In the genomic region with DNA sequence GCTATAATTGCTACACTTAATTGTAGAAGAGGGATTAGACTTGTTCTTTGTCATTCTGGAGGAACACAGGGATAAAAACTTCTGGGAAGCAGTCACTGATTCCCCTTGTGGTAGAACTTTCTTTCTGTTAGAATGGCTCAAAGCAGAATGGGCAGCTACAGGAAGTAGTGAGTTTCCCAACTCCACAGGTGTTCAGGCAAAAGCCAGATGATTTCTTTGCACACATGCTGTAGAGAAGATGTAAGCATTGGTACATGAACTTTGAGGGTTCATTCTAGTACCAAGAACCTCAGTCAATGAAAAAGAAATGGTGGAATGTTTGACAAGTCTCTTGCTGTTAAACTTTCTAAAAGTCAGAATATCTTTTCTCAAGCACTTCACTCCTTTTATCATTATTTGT, we compare ENCODE assay signal across 19 cellular contexts. TPM values are rescaled to one million over a fixed set of nuclear protein-coding genes. Genes with fewer than 3 reads are reported as not detected.
DNase-seq lines count a peak whose midpoint lies in the region; ATAC-seq and TF ChIP-seq lines count a peak whose summit lies in the region.
"Had no signal": no experiment of that assay in that cellular context is flagged by ENCODE, and none has a peak within 500 bp of the region (broad histone marks: within the 10 kb centered on the region; RNA-seq: fewer than 3 reads in every experiment).

No MANE protein-coding gene starts in this region.

- H3K9ac ChIP-seq in HUES48 (ENCODE audit: low read depth, low read length): no peak overlapping the region

- H3K27me3 ChIP-seq in BE2C (no peaks in the 10 kb centered on the region), HUES48 (ENCODE audit: control insufficient read depth, insufficient read depth, low read length) (no peaks in the 10 kb centered on the region)

- H3K36me3 ChIP-seq in BE2C: peaks cover 43% of the 10 kb centered on the region
- peaks cover 43% of the 10 kb centered on the region for H3K36me3 ChIP-seq in HUES48 (ENCODE audit: control insufficient read depth, insufficient read depth, low read length)

- H3K4me3 ChIP-seq in BE2C (ENCODE audit: low read depth, low read length) (no peak overlapping the region), HUES48 (ENCODE audit: low read depth, low read length) (no peak overlapping the region)
- H3K4me3 ChIP-seq: A549 had no signal

- H3K4me1 ChIP-seq in BE2C: no peaks in the 10 kb centered on the region; the same call in 1 of the 2 replicates
- peaks cover 3% of the 10 kb centered on the region for H3K4me1 ChIP-seq in HUES48 (ENCODE audit: control insufficient read depth, insufficient read depth, low read length)

- H3K9me3 ChIP-seq in BE2C (no peaks in the 10 kb centered on the region), HUES48 (ENCODE audit: control insufficient read depth, insufficient read depth, low read length) (no peaks in the 10 kb centered on the region)
- H3K9me3 ChIP-seq: A549 had no signal

- DNase-seq in BE2C: no peak
- peak; percentile 3 for DNase-seq in cerebellar cortex (ENCODE audit: low spot score)
- peak; percentile 4 to 5 for DNase-seq in lung microvascular endothelial cell (ENCODE audit: low read depth in 2 of 2)
- no peak for DNase-seq in DMS114 treated with DMSO at 0.1 percent for 48 hours (lab: John Stamatoyannopoulos, UW; ENCODE audit: unreplicated experiment)
- no peak for DNase-seq in NOMO-1 (lab: John Stamatoyannopoulos, UW; ENCODE audit: unreplicated experiment in 2 of 2)
- no peak for DNase-seq in HuH-7 (ENCODE audit: low spot score)
- DNase-seq: DMS53, HCEC 1CT, MM.1S, NCI-H1092 treated with DMSO at 0.1 percent for 48 hours, NCI-H2227 treated with DMSO at 0.1 percent for 48 hours, NCI-H524, RPMI8226, SIG-M5 had no signal

- H3K27ac ChIP-seq in HUES48 (ENCODE audit: low read depth, low read length): peak overlapping the region; percentile 29
- H3K27ac ChIP-seq: A549 had no signal

- ATAC-seq in HG03025 (IDR thresholded peaks at IDR 0.05; ENCODE audit: low FRiP score, unreplicated experiment): no peak
- ATAC-seq: A549, HepG2 had no signal

- TF ChIP-seq CTCF in BE2C (IDR thresholded peaks at IDR 0.05; ENCODE audit: low read depth, low read length): 0 out of 2 replicates have a peak, but pooled peaks have one; percentile 8

RNA-seq across cellular contexts. Expression of a gene that starts 4.3 kb away (rescaled TPM):
- 208 TPM for polyA plus RNA-seq in BE2C (2012; ENCODE audit: insufficient read depth, insufficient read length, low read depth)
- 45.1 and 51.0 TPM in 2 replicates for total RNA-seq in lung microvascular endothelial cell

RNA-seq across cellular contexts. Expression of a gene that starts 4.4 kb away (rescaled TPM):
- polyA plus RNA-seq in BE2C (2012; ENCODE audit: insufficient read depth, insufficient read length, low read depth): 0.31 TPM
- total RNA-seq in lung microvascular endothelial cell: 0.20 and 1.3 TPM in 2 replicates
- polyA plus RNA-seq: CD14-positive monocyte had no signal

Comparison
In these comparisons a context has a peak if more than half of its experiments do, and no peak if none do; other contexts are left out.
1. DNase-seq: peak in cerebellar cortex (single experiment) and lung microvascular endothelial cell (2 of 2); none in BE2C (single experiment), DMS114 treated with DMSO at 0.1 percent for 48 hours (single experiment), NOMO-1 (0 of 2) and HuH-7 (single experiment).